ENCODE assay signal across 19 cellular contexts in the genomic region with DNA sequence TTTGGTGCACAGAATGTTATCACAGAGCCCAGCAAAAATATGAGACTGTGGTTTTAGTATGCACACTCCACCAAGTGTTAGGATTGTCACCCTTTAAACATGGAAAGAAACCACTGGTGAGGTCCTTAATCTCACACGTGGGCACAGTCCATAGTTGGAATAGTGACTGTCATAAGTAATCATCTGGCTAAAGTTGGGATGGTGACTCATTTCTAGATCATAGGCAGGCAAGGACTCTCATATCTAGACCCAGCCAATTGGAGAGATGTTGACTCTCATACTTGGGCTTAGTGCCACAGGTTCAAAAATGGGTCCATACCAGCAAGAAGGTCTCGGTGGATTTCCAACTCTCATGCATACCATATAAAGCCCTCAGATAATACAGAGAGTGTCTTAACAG. TPM values are rescaled to one million over a fixed set of nuclear protein-coding genes. Genes with fewer than 3 reads are reported as not detected.
DNase-seq lines count a peak whose midpoint lies in the region; ATAC-seq and TF ChIP-seq lines count a peak whose summit lies in the region.
"Had no signal": no experiment of that assay in that cellular context is flagged by ENCODE, and none has a peak within 500 bp of the region (broad histone marks: within the 10 kb centered on the region; RNA-seq: fewer than 3 reads in every experiment).

No MANE protein-coding gene starts in this region.

- ATAC-seq in HG03432 (IDR thresholded peaks at IDR 0.05; ENCODE audit: unreplicated experiment), result no peak
- ATAC-seq: A549 had no signal

- H3K27me3 ChIP-seq in brain microvascular endothelial cell (replicated peaks), result no peaks in the 10 kb centered on the region
- H3K27me3 ChIP-seq: SJSA1 had no signal

- H3K36me3 ChIP-seq in brain microvascular endothelial cell (replicated peaks), result no peaks in the 10 kb centered on the region
- H3K36me3 ChIP-seq: SJSA1 had no signal

- H3K27ac ChIP-seq in brain microvascular endothelial cell, result no peak overlapping the region
- H3K27ac ChIP-seq: A549, C4-2B, SJSA1 had no signal

- peak; percentile 60 for DNase-seq in Daoy (ENCODE audit: low read depth)
- peak; percentile 31 for DNase-seq in OCI-M1 (lab: John Stamatoyannopoulos, UW)
- peak; percentile 67 for DNase-seq in brain microvascular endothelial cell
- DNase-seq in iris pigment epithelial cell (ENCODE audit: low read depth), result peak; percentile 78
- DNase-seq in DMS79 (lab: John Stamatoyannopoulos, UW), result no peak
- no peak for DNase-seq in activated CD8-positive, alpha-beta memory T cell treated with anti-CD3 and anti-CD28 coated beads, Interleukin-2, amount 50 U/mL, for 48 hours
- DNase-seq in SHP77 (lab: John Stamatoyannopoulos, UW), result no peak
- DNase-seq: H9, Kasumi-1, MM.1S, NCI-H1105, NCI-H1694 treated with DMSO at 0.1 percent for 48 hours, NCI-H2107, NCI-H2227 treated with DMSO at 0.1 percent for 48 hours, NCI-H524 had no signal

- H3K4me3 ChIP-seq in brain microvascular endothelial cell (ENCODE audit: low read depth, low read length), result no peak overlapping the region
- H3K4me3 ChIP-seq: A549, SJSA1 had no signal

- TF ChIP-seq CTCF in brain microvascular endothelial cell (IDR thresholded peaks at IDR 0.05; ENCODE audit: low read depth, low read length, missing control alignments), result no peak

- in situ Hi-C loops in brain microvascular endothelial cell (cut with HindIII; ENCODE audit: low pct_ligation_motif_present, low sequenced_read_pairs), result no loop called here

RNA-seq across cellular contexts. Expression of gene ZNF680, which starts 39.6 kb away (rescaled TPM):
- total RNA-seq in Daoy (2014; rRNA removed; shearing (Covaris generic)), result 21.9 and 23.0 TPM in 2 replicates

Comparison
In these comparisons a context has a peak if more than half of its experiments do, and no peak if none do; other contexts are left out.
1. DNase-seq: peak in Daoy (single experiment), OCI-M1 (single experiment), brain microvascular endothelial cell (single experiment) and iris pigment epithelial cell (single experiment); none in DMS79 (single experiment), activated CD8-positive, alpha-beta memory T cell treated with anti-CD3 and anti-CD28 coated beads, Interleukin-2, amount 50 U/mL, for 48 hours (single experiment) and SHP77 (0 of 2).